ENCODE assay signal across 10 cellular contexts in the genomic region with DNA sequence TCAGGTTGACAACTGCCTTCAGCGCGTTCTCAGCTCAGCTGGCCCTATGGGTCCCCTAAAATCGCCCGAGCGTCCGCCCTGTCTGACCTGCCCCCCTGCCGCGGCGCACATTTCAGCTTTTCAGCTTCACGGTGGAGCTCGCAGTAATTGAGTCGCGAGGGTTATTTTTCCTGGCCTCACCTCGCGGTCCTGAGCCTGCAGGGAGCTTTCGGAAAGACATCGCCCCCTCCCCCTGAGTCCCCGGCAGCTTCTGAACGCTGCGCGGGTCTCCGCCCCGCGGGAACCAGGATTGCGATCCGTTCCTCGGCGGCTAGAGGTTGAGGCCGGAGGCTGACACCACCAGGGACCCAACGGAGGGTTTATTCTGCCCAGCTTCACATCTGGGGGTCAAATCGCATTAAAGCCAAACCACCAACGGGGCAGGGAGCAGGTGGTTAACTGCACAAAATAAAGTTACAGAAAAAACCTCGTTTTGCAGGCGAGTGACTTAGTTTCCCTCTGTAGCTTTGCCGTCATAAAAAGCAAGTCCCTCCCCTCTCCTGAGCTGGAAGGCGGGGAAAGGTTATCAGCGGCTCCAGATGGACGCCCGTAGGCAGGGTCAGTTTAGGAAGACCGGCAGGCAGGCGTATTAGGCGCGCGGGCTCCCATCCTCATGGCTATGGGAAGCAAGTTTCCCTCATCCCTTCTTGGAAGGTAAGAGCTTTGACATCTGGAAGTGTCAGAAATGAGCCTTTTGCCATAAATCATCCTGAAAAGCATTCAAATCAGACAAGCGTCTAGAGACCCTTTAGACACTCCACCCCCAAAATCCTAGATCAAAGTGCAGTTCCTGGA. TPM values are rescaled to one million over a fixed set of nuclear protein-coding genes. Genes with fewer than 3 reads are reported as not detected.
A peak's percentile ranks its signal among the peaks of the same experiment; 100 is the strongest.
DNase-seq lines count a peak whose midpoint lies in the region; ATAC-seq and TF ChIP-seq lines count a peak whose summit lies in the region.
"Had no signal": no experiment of that assay in that cellular context is flagged by ENCODE, and none has a peak within 500 bp of the region (broad histone marks: within the 10 kb centered on the region; RNA-seq: fewer than 3 reads in every experiment).

No MANE protein-coding gene starts in this region.

- no peaks in the 10 kb centered on the region for H3K9me3 ChIP-seq in thoracic aorta
- H3K9me3 ChIP-seq in SJCRH30 (replicated peaks) = no peaks in the 10 kb centered on the region

- peaks cover 3 to 8% of the 10 kb centered on the region in 2 donors for H3K4me1 ChIP-seq in thoracic aorta (ENCODE audit: control insufficient read depth in 1 of 2, low read depth in 2 of 2)
- H3K4me1 ChIP-seq in SJCRH30 = 0 out of 2 replicates have a peak, but pooled peaks cover 3% of the 10 kb centered on the region

- H3K27ac ChIP-seq in thoracic aorta (peak overlapping the region; percentile 70 to 77), SJCRH30 (no peak overlapping the region)

- ATAC-seq in thoracic aorta (ENCODE audit: insufficient number of reproducible peaks, low FRiP score, low read depth) = no peak
- ATAC-seq in esophagus mucosa = no peak

- DNase-seq in NCI-H748 (lab: John Stamatoyannopoulos, UW; ENCODE audit: unreplicated experiment) (peak; percentile 19), NCI-H748 treated with DMSO at 0.1 percent for 48 hours (lab: John Stamatoyannopoulos, UW) (no peak), cardiac fibroblast (ENCODE audit: low read depth in 2 of 2) (peak in 1 of 2 donors; percentile 28), left kidney (ENCODE audit: low read depth, low spot score) (peak; percentile 42), thoracic aorta (ENCODE audit: low spot score) (no peak), activated gamma-delta T cell (lab: John Stamatoyannopoulos, UW) (no peak), SJCRH30 (no peak)
- DNase-seq: stimulated activated CD4-positive, alpha-beta T cell treated with anti-CD3 and anti-CD28 coated beads, Interleukin-2, amount 100 ng/mL, for 24 hours; T-helper 1 cell had no signal

- H3K27me3 ChIP-seq in thoracic aorta (replicated peaks; ENCODE audit: insufficient read depth) (no peaks in the 10 kb centered on the region), SJCRH30 (no peaks in the 10 kb centered on the region)

- H3K4me3 ChIP-seq in cardiac fibroblast (replicated peaks in 1 of 2; ENCODE audit: low read depth in 2 of 2, low read length in 2 of 2) (peak overlapping the region; percentile 48 to 55), thoracic aorta (peak overlapping the region; percentile 76), SJCRH30 (no peak overlapping the region)

- no peak for TF ChIP-seq CTCF in cardiac fibroblast (IDR thresholded peaks at IDR 0.05; ENCODE audit: low read depth, low read length)
- TF ChIP-seq CTCF in thoracic aorta (IDR thresholded peaks at IDR 0.05) = no peak

- no peaks in the 10 kb centered on the region for H3K36me3 ChIP-seq in thoracic aorta
- H3K36me3 ChIP-seq in SJCRH30 = no peaks in the 10 kb centered on the region

RNA-seq across cellular contexts. Expression of a gene that starts 10.9 kb away (rescaled TPM):
- total RNA-seq in thoracic aorta = 10 to 100 TPM; 14.2 to 26.0 TPM
- 0.64 TPM for total RNA-seq in esophagus mucosa
- 2.2 and 5.2 TPM in 2 replicates for total RNA-seq in SJCRH30 (2014; rRNA removed; shearing (Covaris generic))

RNA-seq across cellular contexts. Expression of a gene that starts 38.7 kb away (rescaled TPM):
- total RNA-seq in thoracic aorta (not detected), esophagus mucosa (not detected)
- total RNA-seq in SJCRH30 (2014; rRNA removed; shearing (Covaris generic)) = not detected in 2 replicates

Comparison
In these comparisons a context has a peak if more than half of its experiments do, and no peak if none do; other contexts are left out.
1. DNase-seq: peak in NCI-H748 (single experiment) and left kidney (single experiment); none in NCI-H748 treated with DMSO at 0.1 percent for 48 hours (single experiment), thoracic aorta (single experiment), activated gamma-delta T cell (single experiment) and SJCRH30 (0 of 2).